Comparison of ENCODE assay signal across 10 cellular contexts in genomic region chr14:64478634-64479250, GRCh38. TPM values are rescaled to one million over a fixed set of nuclear protein-coding genes. Genes with fewer than 3 reads are reported as not detected.
A peak's percentile ranks its signal among the peaks of the same experiment; 100 is the strongest.
DNase-seq lines count a peak whose midpoint lies in the region; ATAC-seq, FAIRE-seq and TF ChIP-seq lines count a peak whose summit lies in the region.
"Had no signal": no experiment of that assay in that cellular context is flagged by ENCODE, and none has a peak within 500 bp of the region (broad histone marks: within the 10 kb centered on the region; RNA-seq: fewer than 3 reads in every experiment).

No MANE protein-coding gene starts in this region.

- no peak overlapping the region for H2AFZ ChIP-seq in PC-3 (ENCODE audit: low read length)

- H3K9ac ChIP-seq in PC-3 (ENCODE audit: low read length), result no peak overlapping the region

- H3K4me3 ChIP-seq in PC-3 (ENCODE audit: low read length) (no peak overlapping the region), tibial artery (no peak overlapping the region)
- H3K4me3 ChIP-seq: skin epidermis had no signal

- no peaks in the 10 kb centered on the region for H3K4me1 ChIP-seq in PC-3 (ENCODE audit: insufficient read depth, low read length)
- no peaks in the 10 kb centered on the region for H3K4me1 ChIP-seq in tibial artery

- H3K79me2 ChIP-seq in PC-3 (ENCODE audit: low read length), result no peaks in the 10 kb centered on the region

- H4K20me1 ChIP-seq in PC-3 (ENCODE audit: low read length), result no peaks in the 10 kb centered on the region

- no peak overlapping the region for H3K27ac ChIP-seq in PC-3 (ENCODE audit: low read length)
- H3K27ac ChIP-seq in tibial artery, result no peak overlapping the region
- H3K27ac ChIP-seq: skin epidermis had no signal

- H3K4me1 Mint-ChIP-seq in activated CD4-positive, alpha-beta T cell treated with anti-CD3 and anti-CD28 coated beads, Interleukin-2, amount 10 ng/mL, durations not matched to agents 7 days and 5 days, result peaks cover 8% of the 10 kb centered on the region
- H3K4me1 Mint-ChIP-seq in stimulated activated memory B cell treated with anti-CD40 and anti-IgM and Interleukin-4, amounts not matched to agents 10 μg/mL and 1 μg/mL and 100 μg/mL, for 72 hours, result peaks cover 5% of the 10 kb centered on the region

- peak; percentile 73 for TF ChIP-seq CTCF in PC-3 (conservative IDR thresholded peaks at IDR 0.05; ENCODE audit: low read depth, low read length)
- peak; percentile 46 to 52 for TF ChIP-seq CTCF in tibial artery (IDR thresholded peaks at IDR 0.05)

- H3K4me2 ChIP-seq in PC-3 (ENCODE audit: low read length), result no peak overlapping the region

- intact Hi-C loops in PC-3 (cut with micrococcal nuclease) (loop anchor here (1.0 to 10.0 kb wide), 4 partner anchors 49 to 684 kb away; no protein-coding TSS in a partner anchor), tibial artery (cut with DNase I; ENCODE audit: low total_unique reads) (loop anchor here (5.0 kb wide), 2 partner anchors 46 to 136 kb away; no protein-coding TSS in a partner anchor)

- no peaks in the 10 kb centered on the region for H3K36me3 Mint-ChIP-seq in activated CD4-positive, alpha-beta T cell treated with anti-CD3 and anti-CD28 coated beads, Interleukin-2, amount 10 ng/mL, durations not matched to agents 7 days and 5 days (ENCODE audit: low read depth)
- peaks cover 7% of the 10 kb centered on the region for H3K36me3 Mint-ChIP-seq in stimulated activated memory B cell treated with anti-CD40 and anti-IgM and Interleukin-4, amounts not matched to agents 10 μg/mL and 1 μg/mL and 100 μg/mL, for 72 hours

- DNase-seq in activated CD4-positive, alpha-beta T cell treated with anti-CD3 and anti-CD28 coated beads, Interleukin-2, amount 10 ng/mL, durations not matched to agents 7 days and 5 days, result peak; percentile 18
- no peak for DNase-seq in activated CD4-positive, alpha-beta T cell treated with anti-CD3 and anti-CD28 coated beads, Interleukin-2, amount 50 U/mL, for 48 hours
- DNase-seq in PC-3 (peak; percentile 64), fibroblast of peridontal ligament (ENCODE audit: extremely low read depth) (peak; percentile 52), tibial artery (no peak), GM12892 (ENCODE audit: insufficient read length) (no peak)
- DNase-seq in stimulated activated CD4-positive, alpha-beta T cell treated with anti-CD3 and anti-CD28 coated beads, Interleukin-2, amount 100 ng/mL, for 24 hours, result no peak

- H3K36me3 ChIP-seq in PC-3 (ENCODE audit: low read depth, low read length), result no peaks in the 10 kb centered on the region
- no peaks in the 10 kb centered on the region for H3K36me3 ChIP-seq in tibial artery

- no peaks in the 10 kb centered on the region for H3K27me3 Mint-ChIP-seq in activated CD4-positive, alpha-beta T cell treated with anti-CD3 and anti-CD28 coated beads, Interleukin-2, amount 10 ng/mL, durations not matched to agents 7 days and 5 days
- no peaks in the 10 kb centered on the region for H3K27me3 Mint-ChIP-seq in stimulated activated memory B cell treated with anti-CD40 and anti-IgM and Interleukin-4, amounts not matched to agents 10 μg/mL and 1 μg/mL and 100 μg/mL, for 72 hours
- H3K27me3 Mint-ChIP-seq: activated naive CD4-positive, alpha-beta T cell treated with anti-CD3 and anti-CD28 coated beads, Interleukin-2, amount 50 U/mL, for 24 hours had no signal

- peak; percentile 60 for ATAC-seq in PC-3
- no peak for ATAC-seq in stimulated activated memory B cell treated with anti-CD40 and anti-IgM and Interleukin-4, amounts not matched to agents 10 μg/mL and 1 μg/mL and 100 μg/mL, for 72 hours

- no peak for TF ChIP-seq POLR2A in GM12892 (IDR thresholded peaks at IDR 0.05; ENCODE audit: low read depth, low read length)

- H3K9me2 ChIP-seq in PC-3 (replicated peaks; ENCODE audit: low read length), result no peaks in the 10 kb centered on the region

- H3K27ac Mint-ChIP-seq in activated CD4-positive, alpha-beta T cell treated with anti-CD3 and anti-CD28 coated beads, Interleukin-2, amount 10 ng/mL, durations not matched to agents 7 days and 5 days, result no peak overlapping the region
- no peak overlapping the region for H3K27ac Mint-ChIP-seq in stimulated activated memory B cell treated with anti-CD40 and anti-IgM and Interleukin-4, amounts not matched to agents 10 μg/mL and 1 μg/mL and 100 μg/mL, for 72 hours
- H3K27ac Mint-ChIP-seq: activated naive CD4-positive, alpha-beta T cell treated with anti-CD3 and anti-CD28 coated beads, Interleukin-2, amount 50 U/mL, for 24 hours had no signal

- no peak for FAIRE-seq in GM12892 (lab: Jason Lieb, UNC)

- no peaks in the 10 kb centered on the region for H3F3A ChIP-seq in PC-3 (ENCODE audit: low read length, unreplicated experiment)

- no peaks in the 10 kb centered on the region for H3K9me3 ChIP-seq in PC-3 (ENCODE audit: low read length)
- no peaks in the 10 kb centered on the region for H3K9me3 ChIP-seq in tibial artery

- no TSS peak for BruUV-seq in PC-3 (replicated peaks; lab: Mats Ljungman, UMichigan)

- H3K4me3 Mint-ChIP-seq in activated CD4-positive, alpha-beta T cell treated with anti-CD3 and anti-CD28 coated beads, Interleukin-2, amount 10 ng/mL, durations not matched to agents 7 days and 5 days, result no peak overlapping the region
- no peak overlapping the region for H3K4me3 Mint-ChIP-seq in stimulated activated memory B cell treated with anti-CD40 and anti-IgM and Interleukin-4, amounts not matched to agents 10 μg/mL and 1 μg/mL and 100 μg/mL, for 72 hours
- H3K4me3 Mint-ChIP-seq: activated naive CD4-positive, alpha-beta T cell treated with anti-CD3 and anti-CD28 coated beads, Interleukin-2, amount 50 U/mL, for 24 hours had no signal

- H3K27me3 ChIP-seq in PC-3 (ENCODE audit: low read length), result no peaks in the 10 kb centered on the region
- no peaks in the 10 kb centered on the region for H3K27me3 ChIP-seq in tibial artery

- H3K9me3 Mint-ChIP-seq in activated CD4-positive, alpha-beta T cell treated with anti-CD3 and anti-CD28 coated beads, Interleukin-2, amount 10 ng/mL, durations not matched to agents 7 days and 5 days, result no peaks in the 10 kb centered on the region
- no peaks in the 10 kb centered on the region for H3K9me3 Mint-ChIP-seq in stimulated activated memory B cell treated with anti-CD40 and anti-IgM and Interleukin-4, amounts not matched to agents 10 μg/mL and 1 μg/mL and 100 μg/mL, for 72 hours
- H3K9me3 Mint-ChIP-seq: activated naive CD4-positive, alpha-beta T cell treated with anti-CD3 and anti-CD28 coated beads, Interleukin-2, amount 50 U/mL, for 24 hours had no signal

- POLR2A ChIA-PET in activated CD4-positive, alpha-beta T cell treated with anti-CD3 and anti-CD28 coated beads, Interleukin-2, amount 10 ng/mL, durations not matched to agents 7 days and 5 days (lab: Charles Lee), result no interaction called here
- POLR2A ChIA-PET in PC-3 (lab: Charles Lee; ENCODE audit: unreplicated experiment), result interaction anchor here (0.8 kb wide), 1 partner anchor 322 kb away, joined by 4 read pairs; no protein-coding TSS in a partner anchor

- CTCF ChIA-PET in activated CD4-positive, alpha-beta T cell treated with anti-CD3 and anti-CD28 coated beads, Interleukin-2, amount 10 ng/mL, durations not matched to agents 7 days and 5 days (lab: Charles Lee), result interaction anchor here (0.6 to 2.3 kb wide), 7 partner anchors 9 to 729 kb away, joined by 3 to 10 read pairs (median 3); no protein-coding TSS in a partner anchor
- CTCF ChIA-PET in PC-3 (lab: Charles Lee), result interaction anchor here (0.6 to 2.3 kb wide), 7 partner anchors 12 to 469 kb away, joined by 3 to 17 read pairs (median 4); no protein-coding TSS in a partner anchor

RNA-seq across cellular contexts. Expression of gene AKAP5, which starts 13.4 kb away (rescaled TPM):
- under 1 TPM; 0.89 to 0.99 TPM for total RNA-seq in activated CD4-positive, alpha-beta T cell treated with anti-CD3 and anti-CD28 coated beads, Interleukin-2, amount 10 ng/mL, durations not matched to agents 7 days and 5 days
- total RNA-seq in PC-3 (2014; rRNA removed), result 0.58 and 0.86 TPM in 2 replicates
- polyA plus RNA-seq in GM12892 (2012; ENCODE audit: missing spikeins), result 3.4 TPM

RNA-seq across cellular contexts. Expression of gene ZBTB25, which starts 24.9 kb away (rescaled TPM):
- total RNA-seq in activated CD4-positive, alpha-beta T cell treated with anti-CD3 and anti-CD28 coated beads, Interleukin-2, amount 10 ng/mL, durations not matched to agents 7 days and 5 days, result 10 to 100 TPM; 29.2 to 31.2 TPM
- total RNA-seq in PC-3 (2014; rRNA removed), result 4.0 and 10.7 TPM in 2 replicates
- polyA plus RNA-seq in GM12892 (2012; ENCODE audit: missing spikeins), result 20.4 TPM

RNA-seq across cellular contexts. Expression of gene ZBTB1, which starts 25.8 kb away (rescaled TPM):
- total RNA-seq in activated CD4-positive, alpha-beta T cell treated with anti-CD3 and anti-CD28 coated beads, Interleukin-2, amount 10 ng/mL, durations not matched to agents 7 days and 5 days, result 10 to 100 TPM; 66.7 to 71.1 TPM
- total RNA-seq in PC-3 (2014; rRNA removed), result 23.6 and 26.0 TPM in 2 replicates
- 69.6 TPM for polyA plus RNA-seq in GM12892 (2012; ENCODE audit: missing spikeins)

Comparison
In these comparisons a context has a peak if more than half of its experiments do, and no peak if none do; other contexts are left out.
1. DNase-seq: peak in activated CD4-positive, alpha-beta T cell treated with anti-CD3 and anti-CD28 coated beads, Interleukin-2, amount 10 ng/mL, durations not matched to agents 7 days and 5 days (single experiment), PC-3 (single experiment) and fibroblast of peridontal ligament (single experiment); none in activated CD4-positive, alpha-beta T cell treated with anti-CD3 and anti-CD28 coated beads, Interleukin-2, amount 50 U/mL, for 48 hours (0 of 2), tibial artery (0 of 2), stimulated activated CD4-positive, alpha-beta T cell treated with anti-CD3 and anti-CD28 coated beads, Interleukin-2, amount 100 ng/mL, for 24 hours (0 of 2) and GM12892 (single experiment).